ENCODE assay signal across 1 cellular context in genomic region chr19:10554760-10555612, GRCh38.
A peak's percentile ranks its signal among the peaks of the same experiment; 100 is the strongest.
TF ChIP-seq lines count a peak whose summit lies in the region.

No MANE protein-coding gene starts in this region.

TF ChIP-seq in K562, 482 proteins besides CTCF, POLR2A, EP300 and RAD21:
- TF ChIP-seq ZNF263 (CRISPR knock-in tag; IDR thresholded peaks at IDR 0.05; ENCODE audit: borderline replicate concordance): peak; percentile 86
- peak; percentile 35 for TF ChIP-seq RBM25 (IDR thresholded peaks at IDR 0.05; ENCODE audit: low read depth, low read length, severe bottlenecking)
- peak; percentile 32; the same call in 1 of the 2 replicates for TF ChIP-seq BCOR (IDR thresholded peaks at IDR 0.05)
- TF ChIP-seq POLR2G (IDR thresholded peaks at IDR 0.05; ENCODE audit: low read depth, low read length): peak; percentile 69
- TF ChIP-seq RBFOX2 (IDR thresholded peaks at IDR 0.05; ENCODE audit: low read depth, low read length): peak; percentile 55
- TF ChIP-seq RBM22 (IDR thresholded peaks at IDR 0.05; ENCODE audit: low read depth, low read length, poor library complexity, severe bottlenecking): peak; percentile 26
- TF ChIP-seq ZFP36 (IDR thresholded peaks at IDR 0.05; ENCODE audit: low read depth, low read length, partially characterized antibody): peak; percentile 54
- TF ChIP-seq MCM5 (IDR thresholded peaks at IDR 0.05; ENCODE audit: low read depth): no peak
- TF ChIP-seq PHF20 (IDR thresholded peaks at IDR 0.05; ENCODE audit: partially characterized antibody): no peak
